In genomic region chr6:20604159-20604558, GRCh38 we compare ENCODE assay signal across 23 cellular contexts.
"Had no signal": no experiment of that assay in that cellular context is flagged by ENCODE, and none has a peak within 500 bp of the region (broad histone marks: within the 10 kb centered on the region; RNA-seq: fewer than 3 reads in every experiment).

No MANE protein-coding gene starts in this region.

- H3K36me3 ChIP-seq: gastrocnemius medialis, ovary, sigmoid colon, stomach, thyroid gland, vagina had no signal

- H3K36me3 Mint-ChIP-seq: natural killer cell had no signal

- H3K27me3 ChIP-seq: gastrocnemius medialis, ovary, sigmoid colon, stomach, thyroid gland, vagina had no signal

- DNase-seq: foreskin fibroblast; gastrocnemius medialis; head of caudate nucleus; kidney; natural killer cell; occipital lobe; ovary; posterior cingulate gyrus; psoas muscle; right cardiac atrium; sigmoid colon; stimulated activated CD4-positive, alpha-beta T cell treated with anti-CD3 and anti-CD28 coated beads, Interleukin-2, amount 100 ng/mL, for 24 hours; stimulated activated CD4-positive, alpha-beta T cell treated with anti-CD3 and anti-CD28 coated beads, Interleukin-4, amount 100 ng/mL, for 24 hours; stimulated activated naive CD4-positive, alpha-beta T cell treated with Interleukin-2 at 50 U/mL for 16 hours; stomach; thyroid gland; trophoblast cell had no signal

- H3K27ac ChIP-seq: gastrocnemius medialis, ovary, psoas muscle, sigmoid colon, stomach, vagina had no signal

- H3K27ac Mint-ChIP-seq: memory B cell; natural killer cell; stimulated activated effector memory CD8-positive, alpha-beta T cell treated with anti-CD3 and anti-CD28 coated beads, Interleukin-12 subunit alpha, Interleukin-12 subunit beta, amount 100 ng/mL, for 72 hours had no signal

- H3K4me3 Mint-ChIP-seq: memory B cell; natural killer cell; stimulated activated effector memory CD8-positive, alpha-beta T cell treated with anti-CD3 and anti-CD28 coated beads, Interleukin-12 subunit alpha, Interleukin-12 subunit beta, amount 100 ng/mL, for 72 hours had no signal

- H3K9me3 ChIP-seq: gastrocnemius medialis, ovary, psoas muscle, sigmoid colon, stomach, thyroid gland, vagina had no signal

- H3K9me3 Mint-ChIP-seq: natural killer cell; stimulated activated effector memory CD8-positive, alpha-beta T cell treated with anti-CD3 and anti-CD28 coated beads, Interleukin-12 subunit alpha, Interleukin-12 subunit beta, amount 100 ng/mL, for 72 hours had no signal

- H3K4me1 ChIP-seq: sigmoid colon, vagina had no signal

- ATAC-seq: esophagus mucosa; gastrocnemius medialis; left lobe of liver; natural killer cell; psoas muscle; right cardiac atrium; stimulated activated effector memory CD8-positive, alpha-beta T cell treated with anti-CD3 and anti-CD28 coated beads, Interleukin-12 subunit alpha, Interleukin-12 subunit beta, amount 100 ng/mL, for 72 hours had no signal

- H3K27me3 Mint-ChIP-seq: memory B cell had no signal

- H3K4me3 ChIP-seq: gastrocnemius medialis, lung, ovary, psoas muscle, sigmoid colon, stomach, thyroid gland, vagina had no signal

- FAIRE-seq: kidney had no signal
